24 cellular contexts compared by ENCODE assay signal in the genomic region with DNA sequence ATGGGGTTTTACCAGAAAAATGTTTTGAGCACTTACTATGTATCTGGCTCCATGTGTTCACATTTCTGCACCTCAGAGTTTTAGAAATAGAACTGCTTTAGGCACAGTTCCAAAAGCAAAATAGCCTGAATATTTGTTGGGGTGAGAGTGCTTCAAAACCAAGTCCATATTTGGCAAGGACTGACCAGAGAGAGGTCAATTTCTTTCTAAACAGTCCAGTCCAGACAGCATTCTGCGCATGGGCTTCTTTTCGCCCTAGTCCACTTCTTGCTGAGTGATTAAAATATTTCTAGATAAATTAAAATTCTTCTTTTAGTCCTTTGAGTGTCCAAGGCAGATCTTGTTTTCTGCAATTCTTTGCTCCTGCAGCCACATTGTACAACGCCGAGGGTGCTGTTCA.
DNase-seq lines count a peak whose midpoint lies in the region; ATAC-seq, FAIRE-seq and TF ChIP-seq lines count a peak whose summit lies in the region.
"Had no signal": no experiment of that assay in that cellular context is flagged by ENCODE, and none has a peak within 500 bp of the region (broad histone marks: within the 10 kb centered on the region; RNA-seq: fewer than 3 reads in every experiment).

No MANE protein-coding gene starts in this region.

- H3K18ac ChIP-seq in IMR-90 (ENCODE audit: low read depth, low read length) = peak overlapping the region; percentile 79
- H3K18ac ChIP-seq in mesenchymal stem cell (ENCODE audit: low read depth in 1 of 2, low read length in 2 of 2) = no peak overlapping the region

- FAIRE-seq in endometrium (lab: Jason Lieb, UNC) = peak; percentile 26

- no peaks in the 10 kb centered on the region for H4K20me1 ChIP-seq in IMR-90 (ENCODE audit: insufficient read depth, low read length)
- H4K20me1 ChIP-seq: BLaER1 treated with 17β-estradiol and CSF1 and Interleukin-3, amounts not matched to agents 10 nM and 100 nM had no signal

- H3K56ac ChIP-seq in IMR-90 (ENCODE audit: extremely low read depth, insufficient read depth, low read length) = 0 out of 2 replicates have a peak overlapping the region, but pooled peaks have one; percentile 57

- H3K14ac ChIP-seq in IMR-90 (replicated peaks; ENCODE audit: low read depth, low read length) (peak overlapping the region; percentile 79; the same call in 1 of the 2 replicates), mesenchymal stem cell (ENCODE audit: low read length in 2 of 2) (no peak overlapping the region)

- H3K4me3 ChIP-seq in IMR-90 (ENCODE audit: insufficient read depth, low read depth, low read length) (no peak overlapping the region), mesenchymal stem cell (ENCODE audit: insufficient read depth in 1 of 2, low read depth in 1 of 2, low read length in 2 of 2) (no peak overlapping the region)
- H3K4me3 ChIP-seq: BLaER1 treated with 17β-estradiol and CSF1 and Interleukin-3, amounts not matched to agents 10 nM and 100 nM; left ventricle myocardium inferior; SK-N-MC; smooth muscle cell; stomach had no signal

- no peaks in the 10 kb centered on the region for H3K9me1 ChIP-seq in IMR-90 (ENCODE audit: insufficient read depth, low read length)

- H2BK5ac ChIP-seq in IMR-90 (ENCODE audit: low read depth, low read length, poor library complexity, severe bottlenecking) (peak overlapping the region; percentile 54), mesenchymal stem cell (ENCODE audit: low read depth, low read length, poor library complexity, severe bottlenecking) (no peak overlapping the region)

- H3K4me2 ChIP-seq in IMR-90 (ENCODE audit: low read depth, low read length) (peak overlapping the region; percentile 44), mesenchymal stem cell (ENCODE audit: low read length, poor library complexity, severe bottlenecking) (no peak overlapping the region)
- H3K4me2 ChIP-seq: BLaER1 treated with 17β-estradiol and CSF1 and Interleukin-3, amounts not matched to agents 10 nM and 100 nM; smooth muscle cell had no signal

- H4K8ac ChIP-seq in IMR-90 (ENCODE audit: low read depth in 2 of 2, low read length in 2 of 2) (peak overlapping the region; percentile 36 to 85), mesenchymal stem cell (ENCODE audit: low read length) (no peak overlapping the region)

- H2BK15ac ChIP-seq in IMR-90 (ENCODE audit: low read depth, low read length) = 0 out of 3 replicates have a peak overlapping the region, but pooled peaks have one; percentile 54
- no peak overlapping the region for H2BK15ac ChIP-seq in mesenchymal stem cell (ENCODE audit: low read depth, poor library complexity, severe bottlenecking)

- H2BK12ac ChIP-seq in mesenchymal stem cell (ENCODE audit: low read length in 2 of 2) = no peak overlapping the region

- no peak overlapping the region for H2AK9ac ChIP-seq in IMR-90 (replicated peaks; ENCODE audit: low read depth, low read length, poor library complexity)

- intact Hi-C loops in IMR-90 (cut with micrococcal nuclease) = loop anchor here (10.0 kb wide), 1 partner anchor 281 kb away; no protein-coding TSS in a partner anchor

- TF ChIP-seq POLR2A in IMR-90 (IDR thresholded peaks at IDR 0.05; ENCODE audit: low read depth, low read length) = no peak

- WGBS in IMR-90 (ENCODE audit: extremely low coverage in 2 of 2, insufficient read length in 1 of 2), 2 experiments = no CpG with 5 or more reads among the region's 4 CpGs
- no CpG with 5 or more reads among the region's 4 CpGs for WGBS in mesenchymal stem cell

- BruUV-seq in IMR-90 (replicated peaks; lab: Mats Ljungman, UMichigan) = no TSS peak

- H3K36me3 ChIP-seq in IMR-90 (ENCODE audit: control insufficient read depth, insufficient read depth, low read length) (no peaks in the 10 kb centered on the region), mesenchymal stem cell (ENCODE audit: control insufficient read depth in 1 of 2, insufficient read depth in 2 of 2, low read depth in 1 of 2, low read length in 2 of 2) (no peaks in the 10 kb centered on the region)
- H3K36me3 ChIP-seq: BLaER1 treated with 17β-estradiol and CSF1 and Interleukin-3, amounts not matched to agents 10 nM and 100 nM; left ventricle myocardium inferior; stomach had no signal

- H4K91ac ChIP-seq in IMR-90 (ENCODE audit: insufficient read depth, low read depth, low read length) = peak overlapping the region; percentile 72
- no peak overlapping the region for H4K91ac ChIP-seq in mesenchymal stem cell (ENCODE audit: low read length)

- no peak for TF ChIP-seq RAD21 in IMR-90 (IDR thresholded peaks at IDR 0.05; ENCODE audit: low read length)

- in situ Hi-C loops in IMR-90 (cut with MboI; ENCODE audit: low sequenced_read_pairs) = no loop called here

- peak; percentile 36 for DNase-seq in AG08396 (ENCODE audit: low spot score)
- DNase-seq in IMR-90 = peak; percentile 59
- DNase-seq in mesenchymal stem cell = peak; percentile 24
- DNase-seq in globus pallidus (ENCODE audit: low spot score) = no peak
- DNase-seq: activated effector memory CD4-positive, alpha-beta T cell treated with anti-CD3 and anti-CD28 coated beads, Interleukin-2, amount 50 U/mL, for 16 hours; activated T-cell treated with anti-CD3 and anti-CD28 coated beads for 4 hours; cerebellar nuclear complex; foreskin melanocyte; GDM1; immature natural killer cell; KG1; natural killer cell; NCI-H2029 treated with DMSO at 0.1 percent for 48 hours; retina had no signal

- dilution Hi-C loops in IMR-90 (cut with HindIII; ENCODE audit: low sequenced_read_pairs, unreplicated experiment) = no loop called here

- no peak overlapping the region for H2AFZ ChIP-seq in IMR-90 (replicated peaks; ENCODE audit: low read length, poor library complexity)
- H2AFZ ChIP-seq in mesenchymal stem cell (ENCODE audit: low read depth, low read length) = no peak overlapping the region

- H3K9me3 ChIP-seq in IMR-90 (ENCODE audit: control insufficient read depth, insufficient read depth, low read length) (no peaks in the 10 kb centered on the region), mesenchymal stem cell (ENCODE audit: control insufficient read depth, low read length) (no peaks in the 10 kb centered on the region)
- H3K9me3 ChIP-seq: BLaER1 treated with 17β-estradiol and CSF1 and Interleukin-3, amounts not matched to agents 10 nM and 100 nM; left ventricle myocardium inferior; stomach had no signal

- H3K27ac ChIP-seq in IMR-90 (ENCODE audit: insufficient read depth, low read length) = peak overlapping the region; percentile 81
- H3K27ac ChIP-seq in mesenchymal stem cell (ENCODE audit: low read length, poor library complexity, severe bottlenecking) = no peak overlapping the region
- H3K27ac ChIP-seq: BLaER1 treated with 17β-estradiol and CSF1 and Interleukin-3, amounts not matched to agents 10 nM and 100 nM; epithelial cell of prostate; left ventricle myocardium inferior; SK-N-MC; stomach had no signal

- H2AK5ac ChIP-seq in IMR-90 (ENCODE audit: low read depth, low read length) = peak overlapping the region; percentile 65; the same call in 1 of the 2 replicates
- H2AK5ac ChIP-seq in mesenchymal stem cell (ENCODE audit: low read length, severe bottlenecking) = no peak overlapping the region

- ATAC-seq in IMR-90 (ENCODE audit: low read depth) (peak; percentile 70), GM21528 (IDR thresholded peaks at IDR 0.05; ENCODE audit: low FRiP score, unreplicated experiment) (no peak), HG03378 (IDR thresholded peaks at IDR 0.05; ENCODE audit: unreplicated experiment) (no peak), HG03196 (IDR thresholded peaks at IDR 0.05; ENCODE audit: unreplicated experiment) (no peak)
- ATAC-seq: natural killer cell had no signal

- no peak overlapping the region for H4K5ac ChIP-seq in IMR-90 (ENCODE audit: low read depth, low read length)

- H2BK120ac ChIP-seq in IMR-90 (ENCODE audit: low read depth, low read length) = peak overlapping the region; percentile 86
- no peak overlapping the region for H2BK120ac ChIP-seq in mesenchymal stem cell (ENCODE audit: low read depth, low read length)

- no peak for TF ChIP-seq CTCF in IMR-90 (conservative IDR thresholded peaks at IDR 0.05; ENCODE audit: low read depth, low read length)

- H3K27me3 ChIP-seq in IMR-90 (ENCODE audit: control insufficient read depth, insufficient read depth, low read length) (no peaks in the 10 kb centered on the region), mesenchymal stem cell (ENCODE audit: control insufficient read depth in 1 of 2, insufficient read depth in 1 of 2, low read length in 2 of 2) (no peaks in the 10 kb centered on the region)
- H3K27me3 ChIP-seq: BLaER1 treated with 17β-estradiol and CSF1 and Interleukin-3, amounts not matched to agents 10 nM and 100 nM; stomach had no signal

- H3K9ac ChIP-seq in IMR-90 (ENCODE audit: low read depth, low read length) = peak overlapping the region; percentile 84
- no peak overlapping the region for H3K9ac ChIP-seq in mesenchymal stem cell (ENCODE audit: low read length)
- H3K9ac ChIP-seq: BLaER1 treated with 17β-estradiol and CSF1 and Interleukin-3, amounts not matched to agents 10 nM and 100 nM had no signal

- CTCF ChIA-PET in IMR-90 (lab: Yijun Ruan, JAX) = interaction anchor here (1.0 kb wide), 1 partner anchor 91 kb away, joined by 4 read pairs; no protein-coding TSS in a partner anchor

- H3K79me1 ChIP-seq in IMR-90 (ENCODE audit: low read depth in 1 of 2, low read length in 2 of 2) = no peaks in the 10 kb centered on the region
- no peaks in the 10 kb centered on the region for H3K79me1 ChIP-seq in mesenchymal stem cell (replicated peaks; ENCODE audit: low read length, poor library complexity, severe bottlenecking)

- peak overlapping the region; percentile 71 for H3K4ac ChIP-seq in IMR-90 (ENCODE audit: low read depth, low read length)
- H3K4ac ChIP-seq in mesenchymal stem cell (ENCODE audit: low read depth in 1 of 2, low read length in 2 of 2) = no peak overlapping the region

- POLR2A ChIA-PET in IMR-90 (lab: Charles Lee; ENCODE audit: unreplicated experiment) = no interaction called here

- H2BK20ac ChIP-seq in IMR-90 (ENCODE audit: low read depth, low read length) = peak overlapping the region; percentile 54; the same call in 1 of the 2 replicates

- H3K4me1 ChIP-seq in IMR-90 (ENCODE audit: control insufficient read depth, insufficient read depth, low read length) (peaks cover 14% of the 10 kb centered on the region), mesenchymal stem cell (ENCODE audit: control insufficient read depth, insufficient read depth, low read depth, low read length) (no peaks in the 10 kb centered on the region)
- H3K4me1 ChIP-seq: BLaER1 treated with 17β-estradiol and CSF1 and Interleukin-3, amounts not matched to agents 10 nM and 100 nM had no signal

- no peak overlapping the region for H3K23ac ChIP-seq in IMR-90 (ENCODE audit: low read depth, low read length)
- H3K23ac ChIP-seq in mesenchymal stem cell (ENCODE audit: low read length in 2 of 2) = no peak overlapping the region

TF ChIP-seq in IMR-90, 13 proteins besides CTCF, POLR2A, EP300 and RAD21 (continues in another document):
- TF ChIP-seq FOS (IDR thresholded peaks at IDR 0.05; ENCODE audit: low read depth, low read length) = no peak
- TF ChIP-seq MAZ (IDR thresholded peaks at IDR 0.05; ENCODE audit: borderline replicate concordance, low read depth, low read length) = no peak
- TF ChIP-seq MAFK (IDR thresholded peaks at IDR 0.05; ENCODE audit: low read depth, low read length) = no peak
- no peak for TF ChIP-seq RFX5 (IDR thresholded peaks at IDR 0.05; ENCODE audit: low read depth, low read length)
- no peak for TF ChIP-seq CEBPB (IDR thresholded peaks at IDR 0.05; ENCODE audit: low read depth, low read length)
